In the genomic region with DNA sequence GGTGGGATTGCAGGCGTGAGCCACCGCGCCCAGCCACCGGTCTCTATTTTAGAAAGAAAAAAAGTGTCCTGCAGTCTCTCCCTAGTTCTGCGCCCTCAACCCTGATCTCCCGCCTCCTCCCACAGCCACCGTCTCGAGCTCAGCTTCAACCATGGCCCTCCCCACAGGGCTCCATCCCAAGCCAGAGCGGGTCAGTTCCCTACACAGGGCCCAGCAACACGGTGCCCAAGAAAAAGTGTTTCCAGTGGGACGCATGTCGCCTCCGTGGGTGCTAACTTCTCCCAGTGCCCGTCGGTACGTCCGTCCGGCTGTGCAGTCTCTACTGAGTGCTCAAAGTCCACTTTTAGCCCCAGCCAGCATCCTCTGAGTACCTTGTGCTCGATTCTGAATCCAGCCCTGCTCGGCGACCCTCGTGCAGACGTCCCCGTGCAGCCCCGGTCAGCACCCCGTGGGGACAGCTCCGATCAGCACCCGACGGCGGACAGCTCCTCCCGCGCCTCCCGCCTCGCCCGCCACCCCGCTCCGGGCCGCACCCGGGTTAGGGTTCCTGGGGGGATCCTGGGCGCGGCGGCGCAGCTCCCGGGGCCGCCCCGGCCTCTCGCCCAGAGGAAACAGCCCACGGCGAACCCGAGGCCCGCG, we compare ENCODE assay signal across 1 cellular context.
TF ChIP-seq lines count a peak whose summit lies in the region.

No MANE protein-coding gene starts in this region.

TF ChIP-seq in HepG2, 621 proteins besides CTCF, POLR2A, EP300 and RAD21 (continues in another document):
- TF ChIP-seq SP4 (CRISPR knock-in tag; IDR thresholded peaks at IDR 0.05) (peak; percentile 88), CBFB (CRISPR knock-in tag; IDR thresholded peaks at IDR 0.05) (peak; percentile 77; the same call in 1 of the 2 replicates), ZNF747 (CRISPR knock-in tag; IDR thresholded peaks at IDR 0.05; ENCODE audit: borderline replicate concordance) (peak; percentile 49; the same call in 1 of the 2 replicates), ZNF44 (CRISPR knock-in tag; IDR thresholded peaks at IDR 0.05) (peak; percentile 95), ZSCAN12 (CRISPR knock-in tag; IDR thresholded peaks at IDR 0.05) (peak; percentile 100), ZNF660 (CRISPR knock-in tag; IDR thresholded peaks at IDR 0.05; ENCODE audit: borderline replicate concordance, low read depth) (peak; percentile 98), CHCHD3 (CRISPR knock-in tag; IDR thresholded peaks at IDR 0.05) (peak; percentile 100), ZNF343 (CRISPR knock-in tag; IDR thresholded peaks at IDR 0.05) (peak; percentile 77; the same call in 1 of the 2 replicates), NR3C1 (CRISPR knock-in tag; IDR thresholded peaks at IDR 0.05) (peak; percentile 94; the same call in 1 of the 2 replicates), YEATS4 (CRISPR knock-in tag; IDR thresholded peaks at IDR 0.05; ENCODE audit: borderline replicate concordance) (peak; percentile 92), ZNF484 (CRISPR knock-in tag; IDR thresholded peaks at IDR 0.05; ENCODE audit: borderline replicate concordance, low read depth) (peak; percentile 96; the same call in 1 of the 2 replicates), ZNF12 (CRISPR knock-in tag; IDR thresholded peaks at IDR 0.05) (peak; percentile 96), E2F1 (CRISPR knock-in tag; IDR thresholded peaks at IDR 0.05) (peak; percentile 88), ZNF33B (CRISPR knock-in tag; IDR thresholded peaks at IDR 0.05) (peak; percentile 95; the same call in 1 of the 2 replicates), DBP (CRISPR knock-in tag; IDR thresholded peaks at IDR 0.05; ENCODE audit: not compliant biosample characterization) (peak; percentile 99), NKX3-1 (CRISPR knock-in tag; IDR thresholded peaks at IDR 0.05) (peak; percentile 99), ZNF557 (CRISPR knock-in tag; IDR thresholded peaks at IDR 0.05) (peak; percentile 99), ARNT (IDR thresholded peaks at IDR 0.05) (no peak), XRCC5 (optimal IDR thresholded peaks at IDR 0.05; ENCODE audit: low read length) (peak; percentile 54), PBX2 (CRISPR knock-in tag; IDR thresholded peaks at IDR 0.05) (0 out of 2 replicates have a peak, but pooled peaks have one; percentile 25), ZNF367 (CRISPR knock-in tag; IDR thresholded peaks at IDR 0.05; ENCODE audit: borderline replicate concordance) (peak; percentile 99; the same call in 1 of the 2 replicates), GATAD1 (CRISPR knock-in tag; IDR thresholded peaks at IDR 0.05) (peak; percentile 79), ZNF275 (CRISPR knock-in tag; IDR thresholded peaks at IDR 0.05; ENCODE audit: borderline replicate concordance) (peak; percentile 96), FIP1L1 (IDR thresholded peaks at IDR 0.05; ENCODE audit: borderline replicate concordance, insufficient read depth, low read depth, low read length) (no peak), ZC3H4 (CRISPR knock-in tag; IDR thresholded peaks at IDR 0.05; ENCODE audit: borderline replicate concordance) (peak; percentile 67; the same call in 1 of the 2 replicates), SP2 (CRISPR knock-in tag; IDR thresholded peaks at IDR 0.05) (peak; percentile 58)
- TF ChIP-seq, protein P1, sequence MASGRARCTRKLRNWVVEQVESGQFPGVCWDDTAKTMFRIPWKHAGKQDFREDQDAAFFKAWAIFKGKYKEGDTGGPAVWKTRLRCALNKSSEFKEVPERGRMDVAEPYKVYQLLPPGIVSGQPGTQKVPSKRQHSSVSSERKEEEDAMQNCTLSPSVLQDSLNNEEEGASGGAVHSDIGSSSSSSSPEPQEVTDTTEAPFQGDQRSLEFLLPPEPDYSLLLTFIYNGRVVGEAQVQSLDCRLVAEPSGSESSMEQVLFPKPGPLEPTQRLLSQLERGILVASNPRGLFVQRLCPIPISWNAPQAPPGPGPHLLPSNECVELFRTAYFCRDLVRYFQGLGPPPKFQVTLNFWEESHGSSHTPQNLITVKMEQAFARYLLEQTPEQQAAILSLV (CRISPR knock-in tag; IDR thresholded peaks at IDR 0.05; ENCODE audit: borderline replicate concordance), result peak; percentile 99
- TF ChIP-seq, protein P2, sequence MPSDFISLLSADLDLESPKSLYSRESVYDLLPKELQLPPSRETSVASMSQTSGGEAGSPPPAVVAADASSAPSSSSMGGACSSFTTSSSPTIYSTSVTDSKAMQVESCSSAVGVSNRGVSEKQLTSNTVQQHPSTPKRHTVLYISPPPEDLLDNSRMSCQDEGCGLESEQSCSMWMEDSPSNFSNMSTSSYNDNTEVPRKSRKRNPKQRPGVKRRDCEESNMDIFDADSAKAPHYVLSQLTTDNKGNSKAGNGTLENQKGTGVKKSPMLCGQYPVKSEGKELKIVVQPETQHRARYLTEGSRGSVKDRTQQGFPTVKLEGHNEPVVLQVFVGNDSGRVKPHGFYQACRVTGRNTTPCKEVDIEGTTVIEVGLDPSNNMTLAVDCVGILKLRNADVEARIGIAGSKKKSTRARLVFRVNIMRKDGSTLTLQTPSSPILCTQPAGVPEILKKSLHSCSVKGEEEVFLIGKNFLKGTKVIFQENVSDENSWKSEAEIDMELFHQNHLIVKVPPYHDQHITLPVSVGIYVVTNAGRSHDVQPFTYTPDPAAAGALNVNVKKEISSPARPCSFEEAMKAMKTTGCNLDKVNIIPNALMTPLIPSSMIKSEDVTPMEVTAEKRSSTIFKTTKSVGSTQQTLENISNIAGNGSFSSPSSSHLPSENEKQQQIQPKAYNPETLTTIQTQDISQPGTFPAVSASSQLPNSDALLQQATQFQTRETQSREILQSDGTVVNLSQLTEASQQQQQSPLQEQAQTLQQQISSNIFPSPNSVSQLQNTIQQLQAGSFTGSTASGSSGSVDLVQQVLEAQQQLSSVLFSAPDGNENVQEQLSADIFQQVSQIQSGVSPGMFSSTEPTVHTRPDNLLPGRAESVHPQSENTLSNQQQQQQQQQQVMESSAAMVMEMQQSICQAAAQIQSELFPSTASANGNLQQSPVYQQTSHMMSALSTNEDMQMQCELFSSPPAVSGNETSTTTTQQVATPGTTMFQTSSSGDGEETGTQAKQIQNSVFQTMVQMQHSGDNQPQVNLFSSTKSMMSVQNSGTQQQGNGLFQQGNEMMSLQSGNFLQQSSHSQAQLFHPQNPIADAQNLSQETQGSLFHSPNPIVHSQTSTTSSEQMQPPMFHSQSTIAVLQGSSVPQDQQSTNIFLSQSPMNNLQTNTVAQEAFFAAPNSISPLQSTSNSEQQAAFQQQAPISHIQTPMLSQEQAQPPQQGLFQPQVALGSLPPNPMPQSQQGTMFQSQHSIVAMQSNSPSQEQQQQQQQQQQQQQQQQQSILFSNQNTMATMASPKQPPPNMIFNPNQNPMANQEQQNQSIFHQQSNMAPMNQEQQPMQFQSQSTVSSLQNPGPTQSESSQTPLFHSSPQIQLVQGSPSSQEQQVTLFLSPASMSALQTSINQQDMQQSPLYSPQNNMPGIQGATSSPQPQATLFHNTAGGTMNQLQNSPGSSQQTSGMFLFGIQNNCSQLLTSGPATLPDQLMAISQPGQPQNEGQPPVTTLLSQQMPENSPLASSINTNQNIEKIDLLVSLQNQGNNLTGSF (CRISPR knock-in tag; IDR thresholded peaks at IDR 0.05), result peak; percentile 99
- TF ChIP-seq, protein P3, sequence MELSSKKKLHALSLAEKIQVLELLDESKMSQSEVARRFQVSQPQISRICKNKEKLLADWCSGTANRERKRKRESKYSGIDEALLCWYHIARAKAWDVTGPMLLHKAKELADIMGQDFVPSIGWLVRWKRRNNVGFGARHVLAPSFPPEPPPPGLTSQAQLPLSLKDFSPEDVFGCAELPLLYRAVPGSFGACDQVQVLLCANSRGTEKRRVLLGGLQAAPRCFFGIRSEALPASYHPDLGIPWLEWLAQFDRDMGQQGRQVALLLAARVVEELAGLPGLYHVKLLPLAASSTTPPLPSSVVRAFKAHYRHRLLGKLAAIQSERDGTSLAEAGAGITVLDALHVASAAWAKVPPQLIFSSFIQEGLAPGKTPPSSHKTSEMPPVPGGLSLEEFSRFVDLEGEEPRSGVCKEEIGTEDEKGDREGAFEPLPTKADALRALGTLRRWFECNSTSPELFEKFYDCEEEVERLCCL (CRISPR knock-in tag; IDR thresholded peaks at IDR 0.05; ENCODE audit: borderline replicate concordance), result peak; percentile 99
- TF ChIP-seq, protein P4, sequence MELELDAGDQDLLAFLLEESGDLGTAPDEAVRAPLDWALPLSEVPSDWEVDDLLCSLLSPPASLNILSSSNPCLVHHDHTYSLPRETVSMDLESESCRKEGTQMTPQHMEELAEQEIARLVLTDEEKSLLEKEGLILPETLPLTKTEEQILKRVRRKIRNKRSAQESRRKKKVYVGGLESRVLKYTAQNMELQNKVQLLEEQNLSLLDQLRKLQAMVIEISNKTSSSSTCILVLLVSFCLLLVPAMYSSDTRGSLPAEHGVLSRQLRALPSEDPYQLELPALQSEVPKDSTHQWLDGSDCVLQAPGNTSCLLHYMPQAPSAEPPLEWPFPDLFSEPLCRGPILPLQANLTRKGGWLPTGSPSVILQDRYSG (CRISPR knock-in tag; IDR thresholded peaks at IDR 0.05), result peak; percentile 99
- TF ChIP-seq, protein P5, sequence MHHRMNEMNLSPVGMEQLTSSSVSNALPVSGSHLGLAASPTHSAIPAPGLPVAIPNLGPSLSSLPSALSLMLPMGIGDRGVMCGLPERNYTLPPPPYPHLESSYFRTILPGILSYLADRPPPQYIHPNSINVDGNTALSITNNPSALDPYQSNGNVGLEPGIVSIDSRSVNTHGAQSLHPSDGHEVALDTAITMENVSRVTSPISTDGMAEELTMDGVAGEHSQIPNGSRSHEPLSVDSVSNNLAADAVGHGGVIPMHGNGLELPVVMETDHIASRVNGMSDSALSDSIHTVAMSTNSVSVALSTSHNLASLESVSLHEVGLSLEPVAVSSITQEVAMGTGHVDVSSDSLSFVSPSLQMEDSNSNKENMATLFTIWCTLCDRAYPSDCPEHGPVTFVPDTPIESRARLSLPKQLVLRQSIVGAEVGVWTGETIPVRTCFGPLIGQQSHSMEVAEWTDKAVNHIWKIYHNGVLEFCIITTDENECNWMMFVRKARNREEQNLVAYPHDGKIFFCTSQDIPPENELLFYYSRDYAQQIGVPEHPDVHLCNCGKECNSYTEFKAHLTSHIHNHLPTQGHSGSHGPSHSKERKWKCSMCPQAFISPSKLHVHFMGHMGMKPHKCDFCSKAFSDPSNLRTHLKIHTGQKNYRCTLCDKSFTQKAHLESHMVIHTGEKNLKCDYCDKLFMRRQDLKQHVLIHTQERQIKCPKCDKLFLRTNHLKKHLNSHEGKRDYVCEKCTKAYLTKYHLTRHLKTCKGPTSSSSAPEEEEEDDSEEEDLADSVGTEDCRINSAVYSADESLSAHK (CRISPR knock-in tag; IDR thresholded peaks at IDR 0.05; ENCODE audit: borderline replicate concordance), result peak; percentile 96
